In the genomic region with DNA sequence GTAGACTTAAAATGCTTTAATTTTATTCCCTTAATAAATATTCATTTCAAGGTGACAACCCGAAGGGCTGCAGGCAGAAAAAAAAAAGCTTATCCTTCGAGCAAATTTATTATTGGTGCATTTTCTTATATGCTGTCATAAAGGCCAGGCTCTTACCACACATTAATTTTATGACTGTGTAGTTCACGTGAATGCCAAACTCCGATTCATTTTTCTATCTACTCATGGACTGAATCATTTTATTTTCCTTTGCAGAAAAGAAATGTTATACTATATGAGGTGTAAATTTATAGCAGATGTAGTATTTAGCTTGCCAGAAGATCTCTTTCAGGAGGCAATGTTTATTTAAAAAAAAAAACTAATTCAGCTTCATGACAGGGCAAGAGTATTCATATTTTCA, we compare ENCODE assay signal across 21 cellular contexts.
DNase-seq lines count a peak whose midpoint lies in the region; ATAC-seq and TF ChIP-seq lines count a peak whose summit lies in the region.
"Had no signal": no experiment of that assay in that cellular context is flagged by ENCODE, and none has a peak within 500 bp of the region (broad histone marks: within the 10 kb centered on the region; RNA-seq: fewer than 3 reads in every experiment).

No MANE protein-coding gene starts in this region.

- no peak for TF ChIP-seq POLR2A in gastroesophageal sphincter (IDR thresholded peaks at IDR 0.05)

- H3K9me3 ChIP-seq in gastroesophageal sphincter, result no peaks in the 10 kb centered on the region
- H3K9me3 ChIP-seq: BE2C, Caco-2, Peyer's patch had no signal

- in situ Hi-C loops in ACHN (cut with HindIII; ENCODE audit: low pct_ligation_motif_present, low pct_unique_long_range_greater_than_20kb, low sequenced_read_pairs), result no loop called here

- H3K27ac ChIP-seq in gastroesophageal sphincter, result no peak overlapping the region
- H3K27ac ChIP-seq: Peyer's patch had no signal

- TF ChIP-seq CTCF in AG09319 (IDR thresholded peaks at IDR 0.05; ENCODE audit: low read depth, low read length), result no peak
- TF ChIP-seq CTCF in gastroesophageal sphincter (IDR thresholded peaks at IDR 0.05), result no peak

- TF ChIP-seq EP300 in gastroesophageal sphincter (IDR thresholded peaks at IDR 0.05), result no peak

- ATAC-seq in left colon, result no peak
- ATAC-seq in gastroesophageal sphincter, result no peak

- no peaks in the 10 kb centered on the region for H3K4me1 ChIP-seq in gastroesophageal sphincter
- H3K4me1 ChIP-seq: BE2C, Caco-2, Peyer's patch had no signal

- no peak overlapping the region for H3K4me3 ChIP-seq in gastroesophageal sphincter
- H3K4me3 ChIP-seq: Peyer's patch had no signal

- 30 to 32% methylated on average over 4 of the region's 4 CpGs for WGBS in gastroesophageal sphincter (ENCODE audit: low coverage in 1 of 2), 2 donors

- peaks cover 18% of the 10 kb centered on the region for H3K27me3 ChIP-seq in gastroesophageal sphincter
- H3K27me3 ChIP-seq: BE2C, Peyer's patch had no signal

- H3K36me3 ChIP-seq in gastroesophageal sphincter, result no peaks in the 10 kb centered on the region
- H3K36me3 ChIP-seq: BE2C, Peyer's patch had no signal

- intact Hi-C loops in left colon (cut with DNase I, micrococcal nuclease), result no loop called here

- DNase-seq in AG09319 (ENCODE audit: extremely low read depth, low read depth) (peak; percentile 1), HS-5 (ENCODE audit: low read depth) (peak; percentile 1), dedifferentiated amniotic fluid mesenchymal stem cell (ENCODE audit: extremely low spot score) (peak; percentile 26), fibroblast of the conjunctiva (ENCODE audit: low read depth) (peak; percentile 22), ACHN (no peak), left colon (no peak), NCI-H2081 (lab: John Stamatoyannopoulos, UW) (no peak)
- DNase-seq: 8988T; BE2C; CD4-positive, alpha-beta T cell; DMS 273 treated with DMSO at 0.1 percent for 48 hours; DMS79 treated with DMSO at 0.1 percent for 48 hours; GOT3; NCI-H1105; NCI-H2029; NCI-H2171; NCI-H345; NCI-H524 treated with DMSO at 0.1 percent for 48 hours; Peyer's patch had no signal

Comparison
In these comparisons a context has a peak if more than half of its experiments do, and no peak if none do; other contexts are left out.
1. DNase-seq: peak in AG09319 (single experiment), HS-5 (single experiment), dedifferentiated amniotic fluid mesenchymal stem cell (single experiment) and fibroblast of the conjunctiva (single experiment); none in ACHN (single experiment), left colon (0 of 2) and NCI-H2081 (0 of 2).